Comparison of ENCODE assay signal across 1 cellular context in the genomic region with DNA sequence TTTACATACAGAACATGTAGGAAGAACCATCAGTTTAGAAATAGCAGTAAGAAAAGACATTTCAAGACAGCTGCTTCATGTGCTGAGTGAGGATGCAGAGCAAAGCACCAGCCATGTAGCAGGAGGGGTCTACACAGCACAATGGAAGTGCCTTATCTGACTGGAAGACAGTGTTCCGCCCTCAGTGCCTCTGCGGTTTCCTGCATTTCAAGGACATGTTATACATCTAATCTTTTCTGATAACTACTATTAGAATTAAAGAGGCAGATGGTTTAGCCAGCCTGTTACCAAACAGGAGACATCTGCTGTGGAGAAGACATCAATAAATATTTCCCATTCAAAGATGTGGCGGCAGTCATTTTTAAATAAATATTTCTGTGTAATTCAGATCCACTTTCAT.
TF ChIP-seq lines count a peak whose summit lies in the region.

No MANE protein-coding gene starts in this region.

TF ChIP-seq in IMR-90, 13 proteins besides CTCF, POLR2A, EP300 and RAD21 (continued from another document):
- TF ChIP-seq SMC3 (IDR thresholded peaks at IDR 0.05; ENCODE audit: low read depth, low read length) (no peak), ELK1 (IDR thresholded peaks at IDR 0.05; ENCODE audit: borderline replicate concordance, low read depth, low read length) (no peak)
TF ChIP-seq in IMR-90: peak in this region for 0.
